21 cellular contexts compared by ENCODE assay signal in genomic region chr20:34402461-34402860, GRCh38. TPM values are rescaled to one million over a fixed set of nuclear protein-coding genes. Genes with fewer than 3 reads are reported as not detected.
DNase-seq lines count a peak whose midpoint lies in the region; ATAC-seq and TF ChIP-seq lines count a peak whose summit lies in the region.
"Had no signal": no experiment of that assay in that cellular context is flagged by ENCODE, and none has a peak within 500 bp of the region (broad histone marks: within the 10 kb centered on the region; RNA-seq: fewer than 3 reads in every experiment).

No MANE protein-coding gene starts in this region.

- CTCF ChIA-PET in activated naive CD4-positive, alpha-beta T cell treated with anti-CD3 and anti-CD28 coated beads, Interleukin-2, amount 10 ng/mL, durations not matched to agents 7 days and 5 days (lab: Charles Lee) = interaction anchor here (0.6 to 1.3 kb wide), 3 partner anchors 9 to 367 kb away, joined by 3 to 4 read pairs (median 4); no protein-coding TSS in a partner anchor

- H3K4me1 ChIP-seq in SJSA1 (replicated peaks) = peaks cover 46% of the 10 kb centered on the region
- H3K4me1 ChIP-seq in subcutaneous abdominal adipose tissue (ENCODE audit: control insufficient read depth in 5 of 5, insufficient read depth in 5 of 5, low read length in 5 of 5) = peaks cover 0 to 19% (median 17%) of the 10 kb centered on the region in 5 donors

- peak overlapping the region; percentile 56 for H3K27ac Mint-ChIP-seq in activated naive CD4-positive, alpha-beta T cell treated with anti-CD3 and anti-CD28 coated beads, Interleukin-2, amount 50 U/mL, for 24 hours
- H3K27ac Mint-ChIP-seq in activated naive CD4-positive, alpha-beta T cell treated with anti-CD3 and anti-CD28 coated beads, Interleukin-2, amount 10 ng/mL, durations not matched to agents 7 days and 5 days = no peak overlapping the region
- peak overlapping the region; percentile 20 to 86 (median 74) for H3K27ac Mint-ChIP-seq in immature natural killer cell
- H3K27ac Mint-ChIP-seq: activated CD4-positive, alpha-beta memory T cell treated with anti-CD3 and anti-CD28 coated beads for 36 hours; stimulated activated naive CD8-positive, alpha-beta T cell treated with anti-CD3 and anti-CD28 coated beads, Interleukin-15, Interleukin-2, amounts not matched to agents 100 ng/mL and 50 ng/mL, for 24 hours had no signal

- peaks cover 58% of the 10 kb centered on the region for H3K36me3 ChIP-seq in SJSA1
- H3K36me3 ChIP-seq in subcutaneous abdominal adipose tissue (ENCODE audit: control insufficient read depth in 5 of 5, insufficient read depth in 5 of 5, low read length in 5 of 5) = peaks cover 0 to 12% (median under 1%) of the 10 kb centered on the region in 5 donors

- ATAC-seq in sciatic nerve = no peak
- ATAC-seq: A549, psoas muscle, SK-N-SH treated with all-trans-retinoic acid at 6 μM for 48 hours had no signal

- no peaks in the 10 kb centered on the region for H3K9me3 ChIP-seq in SJSA1 (replicated peaks)
- no peaks in the 10 kb centered on the region for H3K9me3 ChIP-seq in subcutaneous abdominal adipose tissue (ENCODE audit: control insufficient read depth in 5 of 5, low read length in 5 of 5)
- H3K9me3 ChIP-seq: A549, left lung, psoas muscle had no signal

- intact Hi-C loops in sciatic nerve (cut with DNase I) = no loop called here

- peaks cover 54% of the 10 kb centered on the region for H3K4me1 Mint-ChIP-seq in activated naive CD4-positive, alpha-beta T cell treated with anti-CD3 and anti-CD28 coated beads, Interleukin-2, amount 50 U/mL, for 24 hours
- H3K4me1 Mint-ChIP-seq in activated naive CD4-positive, alpha-beta T cell treated with anti-CD3 and anti-CD28 coated beads, Interleukin-2, amount 10 ng/mL, durations not matched to agents 7 days and 5 days = peaks cover 42% of the 10 kb centered on the region
- peaks cover 66 to 79% of the 10 kb centered on the region in 2 donors for H3K4me1 Mint-ChIP-seq in immature natural killer cell

- no peaks in the 10 kb centered on the region for H3K9me3 Mint-ChIP-seq in activated naive CD4-positive, alpha-beta T cell treated with anti-CD3 and anti-CD28 coated beads, Interleukin-2, amount 50 U/mL, for 24 hours
- no peaks in the 10 kb centered on the region for H3K9me3 Mint-ChIP-seq in activated naive CD4-positive, alpha-beta T cell treated with anti-CD3 and anti-CD28 coated beads, Interleukin-2, amount 10 ng/mL, durations not matched to agents 7 days and 5 days
- no peaks in the 10 kb centered on the region for H3K9me3 Mint-ChIP-seq in immature natural killer cell
- H3K9me3 Mint-ChIP-seq: activated CD4-positive, alpha-beta memory T cell treated with anti-CD3 and anti-CD28 coated beads for 36 hours; activated T-cell treated with anti-CD3 and anti-CD28 coated beads, Interleukin-2, amount 50 U/mL, for 4 hours; H9; stimulated activated naive CD8-positive, alpha-beta T cell treated with anti-CD3 and anti-CD28 coated beads, Interleukin-15, Interleukin-2, amounts not matched to agents 100 ng/mL and 50 ng/mL, for 24 hours had no signal

- H3K27ac ChIP-seq in SJSA1 (peak overlapping the region; percentile 58), subcutaneous abdominal adipose tissue (ENCODE audit: low read depth, low read length) (peak overlapping the region; percentile 11), coronary artery (no peak overlapping the region)
- H3K27ac ChIP-seq: A549, psoas muscle had no signal

- H3K4me3 ChIP-seq in SJSA1 = no peak overlapping the region
- H3K4me3 ChIP-seq in subcutaneous abdominal adipose tissue (ENCODE audit: low read depth in 1 of 5, low read length in 5 of 5) = no peak overlapping the region
- no peak overlapping the region for H3K4me3 ChIP-seq in coronary artery
- H3K4me3 ChIP-seq: A549, left lung, psoas muscle had no signal

- peaks cover 6% of the 10 kb centered on the region for H3K36me3 Mint-ChIP-seq in activated naive CD4-positive, alpha-beta T cell treated with anti-CD3 and anti-CD28 coated beads, Interleukin-2, amount 50 U/mL, for 24 hours
- H3K36me3 Mint-ChIP-seq in activated naive CD4-positive, alpha-beta T cell treated with anti-CD3 and anti-CD28 coated beads, Interleukin-2, amount 10 ng/mL, durations not matched to agents 7 days and 5 days = peaks cover 42% of the 10 kb centered on the region
- peaks cover 0 to 17% (median 9%) of the 10 kb centered on the region in 3 donors for H3K36me3 Mint-ChIP-seq in immature natural killer cell

- H3K9ac ChIP-seq in subcutaneous abdominal adipose tissue (ENCODE audit: low read length in 5 of 5) = no peak overlapping the region

- TF ChIP-seq CTCF in coronary artery (IDR thresholded peaks at IDR 0.05) = no peak

- no peaks in the 10 kb centered on the region for H3K27me3 Mint-ChIP-seq in activated naive CD4-positive, alpha-beta T cell treated with anti-CD3 and anti-CD28 coated beads, Interleukin-2, amount 50 U/mL, for 24 hours
- H3K27me3 Mint-ChIP-seq in activated naive CD4-positive, alpha-beta T cell treated with anti-CD3 and anti-CD28 coated beads, Interleukin-2, amount 10 ng/mL, durations not matched to agents 7 days and 5 days = no peaks in the 10 kb centered on the region
- H3K27me3 Mint-ChIP-seq in immature natural killer cell (ENCODE audit: low read depth in 3 of 3) = peaks cover 0 to under 1% (median 0%) of the 10 kb centered on the region in 3 donors
- H3K27me3 Mint-ChIP-seq: activated CD4-positive, alpha-beta memory T cell treated with anti-CD3 and anti-CD28 coated beads for 36 hours; stimulated activated naive CD8-positive, alpha-beta T cell treated with anti-CD3 and anti-CD28 coated beads, Interleukin-15, Interleukin-2, amounts not matched to agents 100 ng/mL and 50 ng/mL, for 24 hours had no signal

- H3K27me3 ChIP-seq in SJSA1 (replicated peaks) (no peaks in the 10 kb centered on the region), subcutaneous abdominal adipose tissue (ENCODE audit: control insufficient read depth in 5 of 5, insufficient read depth in 4 of 5, low read length in 5 of 5) (no peaks in the 10 kb centered on the region)
- H3K27me3 ChIP-seq: left lung had no signal

- H3K4me3 Mint-ChIP-seq in activated naive CD4-positive, alpha-beta T cell treated with anti-CD3 and anti-CD28 coated beads, Interleukin-2, amount 50 U/mL, for 24 hours = no peak overlapping the region
- no peak overlapping the region for H3K4me3 Mint-ChIP-seq in activated naive CD4-positive, alpha-beta T cell treated with anti-CD3 and anti-CD28 coated beads, Interleukin-2, amount 10 ng/mL, durations not matched to agents 7 days and 5 days
- H3K4me3 Mint-ChIP-seq in immature natural killer cell = no peak overlapping the region
- H3K4me3 Mint-ChIP-seq: activated CD4-positive, alpha-beta memory T cell treated with anti-CD3 and anti-CD28 coated beads for 36 hours; activated T-cell treated with anti-CD3 and anti-CD28 coated beads, Interleukin-2, amount 50 U/mL, for 4 hours; H9; stimulated activated naive CD8-positive, alpha-beta T cell treated with anti-CD3 and anti-CD28 coated beads, Interleukin-15, Interleukin-2, amounts not matched to agents 100 ng/mL and 50 ng/mL, for 24 hours had no signal

- no peak for DNase-seq in activated naive CD4-positive, alpha-beta T cell treated with anti-CD3 and anti-CD28 coated beads, Interleukin-2, amount 10 ng/mL, durations not matched to agents 7 days and 5 days
- no peak for DNase-seq in SJSA1 (ENCODE audit: low read depth in 1 of 2, low spot score in 2 of 2)
- DNase-seq in immature natural killer cell = no peak
- no peak for DNase-seq in sciatic nerve (ENCODE audit: low spot score)
- DNase-seq in coronary artery (ENCODE audit: low spot score) = no peak
- no peak for DNase-seq in stimulated activated CD4-positive, alpha-beta T cell treated with anti-CD3 and anti-CD28 coated beads, Interleukin-4, amount 100 ng/mL, for 24 hours
- DNase-seq: activated T-cell treated with anti-CD3 and anti-CD28 coated beads, Interleukin-2, amount 50 U/mL, for 4 hours; central memory CD4-positive, alpha-beta T cell; H9; Kasumi-1; left lung; NCI-H187; NCI-H446 treated with DMSO at 0.1 percent for 48 hours; OCI-M1; psoas muscle had no signal

RNA-seq across cellular contexts. Expression of gene ITCH, which starts 39.4 kb away (rescaled TPM):
- total RNA-seq in SJSA1 (2014; rRNA removed; shearing (Covaris generic)) = 40.1 and 62.9 TPM in 2 replicates
- polyA plus RNA-seq in immature natural killer cell = 10 to 100 TPM; 27.3 to 72.5 (median 35.7) TPM
- total RNA-seq in sciatic nerve = 84.3 TPM

Comparison
In these comparisons a context has a peak if more than half of its experiments do, and no peak if none do; other contexts are left out.
1. H3K27ac ChIP-seq: peak in SJSA1 (single experiment) and subcutaneous abdominal adipose tissue (single experiment); none in coronary artery (0 of 2).